Comparison of ENCODE assay signal across 1 cellular context in the genomic region with DNA sequence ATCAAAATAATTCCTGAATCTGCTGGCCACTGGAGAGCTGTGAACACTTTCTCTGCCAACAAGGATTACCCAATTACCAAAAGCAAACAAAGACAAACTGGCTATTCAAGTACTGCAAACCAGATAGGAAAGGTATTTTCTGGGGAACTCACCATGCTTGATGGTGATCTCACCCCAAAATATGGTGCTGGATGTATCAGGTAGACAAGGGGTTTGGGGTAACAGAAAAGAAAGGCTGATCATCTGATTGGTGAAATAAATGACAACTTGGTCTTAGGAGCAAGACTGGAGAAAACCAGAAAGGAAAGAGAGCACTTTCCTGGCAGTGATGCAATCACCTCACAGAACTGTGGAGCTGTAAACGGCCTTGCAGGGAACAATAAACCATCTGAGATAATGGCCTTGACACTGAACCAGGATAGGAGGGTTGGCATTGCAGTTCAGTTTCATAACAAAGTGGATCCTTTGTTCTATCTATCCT.
TF ChIP-seq lines count a peak whose summit lies in the region.

No MANE protein-coding gene starts in this region.

TF ChIP-seq in HepG2, 621 proteins besides CTCF, POLR2A, EP300 and RAD21 (continued from another document and continues in another):
- TF ChIP-seq SYNCRIP (IDR thresholded peaks at IDR 0.05; ENCODE audit: insufficient read depth, low read depth, low read length) (no peak), RBM22 (optimal IDR thresholded peaks at IDR 0.05; ENCODE audit: low read length) (no peak), U2AF2 (IDR thresholded peaks at IDR 0.05; ENCODE audit: low read depth, low read length) (no peak), NCOA2 (CRISPR knock-in tag; IDR thresholded peaks at IDR 0.05) (peak; percentile 96), HIVEP1 (CRISPR knock-in tag; IDR thresholded peaks at IDR 0.05) (no peak), SIN3A (IDR thresholded peaks at IDR 0.05; ENCODE audit: borderline replicate concordance, low read depth, low read length) (no peak), ARNTL (CRISPR knock-in tag; IDR thresholded peaks at IDR 0.05) (no peak), NFKB2 (CRISPR knock-in tag; IDR thresholded peaks at IDR 0.05; ENCODE audit: borderline replicate concordance) (no peak), CENPX (CRISPR knock-in tag; IDR thresholded peaks at IDR 0.05) (no peak), ZNF562 (CRISPR knock-in tag; IDR thresholded peaks at IDR 0.05; ENCODE audit: borderline replicate concordance) (no peak), ZBTB7A (CRISPR knock-in tag; IDR thresholded peaks at IDR 0.05) (no peak), IRF2 (CRISPR knock-in tag; IDR thresholded peaks at IDR 0.05) (peak; percentile 87), NRL (CRISPR knock-in tag; IDR thresholded peaks at IDR 0.05; ENCODE audit: borderline replicate concordance) (no peak), ZNF3 (CRISPR knock-in tag; IDR thresholded peaks at IDR 0.05) (no peak), SAFB2 (CRISPR knock-in tag; IDR thresholded peaks at IDR 0.05; ENCODE audit: borderline replicate concordance, low read depth) (no peak), ZNF350 (CRISPR knock-in tag; IDR thresholded peaks at IDR 0.05; ENCODE audit: borderline replicate concordance, low read depth) (no peak), HNRNPH1 (optimal IDR thresholded peaks at IDR 0.05; ENCODE audit: low read depth, low read length) (no peak), STAT5B (CRISPR knock-in tag; IDR thresholded peaks at IDR 0.05) (0 out of 2 replicates have a peak, but pooled peaks have one; percentile 65), ZNF644 (CRISPR knock-in tag; IDR thresholded peaks at IDR 0.05; ENCODE audit: low read depth) (peak; percentile 67), YEATS2 (CRISPR knock-in tag; IDR thresholded peaks at IDR 0.05; ENCODE audit: borderline replicate concordance) (peak; percentile 60; the same call in 1 of the 2 replicates), ATM (IDR thresholded peaks at IDR 0.05; ENCODE audit: borderline replicate concordance) (no peak), ZNF777 (CRISPR knock-in tag; IDR thresholded peaks at IDR 0.05) (no peak), TBX2 (CRISPR knock-in tag; IDR thresholded peaks at IDR 0.05; ENCODE audit: borderline replicate concordance) (peak; percentile 94), ZNF598 (CRISPR knock-in tag; IDR thresholded peaks at IDR 0.05; ENCODE audit: borderline replicate concordance) (no peak), SP140L (CRISPR knock-in tag; IDR thresholded peaks at IDR 0.05; ENCODE audit: borderline replicate concordance) (no peak), TBX3 (IDR thresholded peaks at IDR 0.05; ENCODE audit: borderline replicate concordance) (peak; percentile 31; the same call in 1 of the 2 replicates), FOXK1 (CRISPR knock-in tag; IDR thresholded peaks at IDR 0.05; ENCODE audit: borderline replicate concordance, low read depth) (peak; percentile 81; the same call in 1 of the 2 replicates), ZSCAN20 (CRISPR knock-in tag; IDR thresholded peaks at IDR 0.05; ENCODE audit: borderline replicate concordance) (no peak), MBD4 (IDR thresholded peaks at IDR 0.05; ENCODE audit: borderline replicate concordance, low read length) (peak; percentile 84)
- TF ChIP-seq, protein P1, sequence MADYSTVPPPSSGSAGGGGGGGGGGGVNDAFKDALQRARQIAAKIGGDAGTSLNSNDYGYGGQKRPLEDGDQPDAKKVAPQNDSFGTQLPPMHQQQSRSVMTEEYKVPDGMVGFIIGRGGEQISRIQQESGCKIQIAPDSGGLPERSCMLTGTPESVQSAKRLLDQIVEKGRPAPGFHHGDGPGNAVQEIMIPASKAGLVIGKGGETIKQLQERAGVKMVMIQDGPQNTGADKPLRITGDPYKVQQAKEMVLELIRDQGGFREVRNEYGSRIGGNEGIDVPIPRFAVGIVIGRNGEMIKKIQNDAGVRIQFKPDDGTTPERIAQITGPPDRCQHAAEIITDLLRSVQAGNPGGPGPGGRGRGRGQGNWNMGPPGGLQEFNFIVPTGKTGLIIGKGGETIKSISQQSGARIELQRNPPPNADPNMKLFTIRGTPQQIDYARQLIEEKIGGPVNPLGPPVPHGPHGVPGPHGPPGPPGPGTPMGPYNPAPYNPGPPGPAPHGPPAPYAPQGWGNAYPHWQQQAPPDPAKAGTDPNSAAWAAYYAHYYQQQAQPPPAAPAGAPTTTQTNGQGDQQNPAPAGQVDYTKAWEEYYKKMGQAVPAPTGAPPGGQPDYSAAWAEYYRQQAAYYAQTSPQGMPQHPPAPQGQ (CRISPR knock-in tag; IDR thresholded peaks at IDR 0.05; ENCODE audit: borderline replicate concordance) = no peak
- TF ChIP-seq, protein P2, sequence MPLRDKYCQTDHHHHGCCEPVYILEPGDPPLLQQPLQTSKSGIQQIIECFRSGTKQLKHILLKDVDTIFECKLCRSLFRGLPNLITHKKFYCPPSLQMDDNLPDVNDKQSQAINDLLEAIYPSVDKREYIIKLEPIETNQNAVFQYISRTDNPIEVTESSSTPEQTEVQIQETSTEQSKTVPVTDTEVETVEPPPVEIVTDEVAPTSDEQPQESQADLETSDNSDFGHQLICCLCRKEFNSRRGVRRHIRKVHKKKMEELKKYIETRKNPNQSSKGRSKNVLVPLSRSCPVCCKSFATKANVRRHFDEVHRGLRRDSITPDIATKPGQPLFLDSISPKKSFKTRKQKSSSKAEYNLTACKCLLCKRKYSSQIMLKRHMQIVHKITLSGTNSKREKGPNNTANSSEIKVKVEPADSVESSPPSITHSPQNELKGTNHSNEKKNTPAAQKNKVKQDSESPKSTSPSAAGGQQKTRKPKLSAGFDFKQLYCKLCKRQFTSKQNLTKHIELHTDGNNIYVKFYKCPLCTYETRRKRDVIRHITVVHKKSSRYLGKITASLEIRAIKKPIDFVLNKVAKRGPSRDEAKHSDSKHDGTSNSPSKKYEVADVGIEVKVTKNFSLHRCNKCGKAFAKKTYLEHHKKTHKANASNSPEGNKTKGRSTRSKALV (CRISPR knock-in tag; IDR thresholded peaks at IDR 0.05) = no peak
- TF ChIP-seq, protein P3, sequence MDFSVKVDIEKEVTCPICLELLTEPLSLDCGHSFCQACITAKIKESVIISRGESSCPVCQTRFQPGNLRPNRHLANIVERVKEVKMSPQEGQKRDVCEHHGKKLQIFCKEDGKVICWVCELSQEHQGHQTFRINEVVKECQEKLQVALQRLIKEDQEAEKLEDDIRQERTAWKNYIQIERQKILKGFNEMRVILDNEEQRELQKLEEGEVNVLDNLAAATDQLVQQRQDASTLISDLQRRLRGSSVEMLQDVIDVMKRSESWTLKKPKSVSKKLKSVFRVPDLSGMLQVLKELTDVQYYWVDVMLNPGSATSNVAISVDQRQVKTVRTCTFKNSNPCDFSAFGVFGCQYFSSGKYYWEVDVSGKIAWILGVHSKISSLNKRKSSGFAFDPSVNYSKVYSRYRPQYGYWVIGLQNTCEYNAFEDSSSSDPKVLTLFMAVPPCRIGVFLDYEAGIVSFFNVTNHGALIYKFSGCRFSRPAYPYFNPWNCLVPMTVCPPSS (IDR thresholded peaks at IDR 0.05) = no peak
- TF ChIP-seq, protein P4, sequence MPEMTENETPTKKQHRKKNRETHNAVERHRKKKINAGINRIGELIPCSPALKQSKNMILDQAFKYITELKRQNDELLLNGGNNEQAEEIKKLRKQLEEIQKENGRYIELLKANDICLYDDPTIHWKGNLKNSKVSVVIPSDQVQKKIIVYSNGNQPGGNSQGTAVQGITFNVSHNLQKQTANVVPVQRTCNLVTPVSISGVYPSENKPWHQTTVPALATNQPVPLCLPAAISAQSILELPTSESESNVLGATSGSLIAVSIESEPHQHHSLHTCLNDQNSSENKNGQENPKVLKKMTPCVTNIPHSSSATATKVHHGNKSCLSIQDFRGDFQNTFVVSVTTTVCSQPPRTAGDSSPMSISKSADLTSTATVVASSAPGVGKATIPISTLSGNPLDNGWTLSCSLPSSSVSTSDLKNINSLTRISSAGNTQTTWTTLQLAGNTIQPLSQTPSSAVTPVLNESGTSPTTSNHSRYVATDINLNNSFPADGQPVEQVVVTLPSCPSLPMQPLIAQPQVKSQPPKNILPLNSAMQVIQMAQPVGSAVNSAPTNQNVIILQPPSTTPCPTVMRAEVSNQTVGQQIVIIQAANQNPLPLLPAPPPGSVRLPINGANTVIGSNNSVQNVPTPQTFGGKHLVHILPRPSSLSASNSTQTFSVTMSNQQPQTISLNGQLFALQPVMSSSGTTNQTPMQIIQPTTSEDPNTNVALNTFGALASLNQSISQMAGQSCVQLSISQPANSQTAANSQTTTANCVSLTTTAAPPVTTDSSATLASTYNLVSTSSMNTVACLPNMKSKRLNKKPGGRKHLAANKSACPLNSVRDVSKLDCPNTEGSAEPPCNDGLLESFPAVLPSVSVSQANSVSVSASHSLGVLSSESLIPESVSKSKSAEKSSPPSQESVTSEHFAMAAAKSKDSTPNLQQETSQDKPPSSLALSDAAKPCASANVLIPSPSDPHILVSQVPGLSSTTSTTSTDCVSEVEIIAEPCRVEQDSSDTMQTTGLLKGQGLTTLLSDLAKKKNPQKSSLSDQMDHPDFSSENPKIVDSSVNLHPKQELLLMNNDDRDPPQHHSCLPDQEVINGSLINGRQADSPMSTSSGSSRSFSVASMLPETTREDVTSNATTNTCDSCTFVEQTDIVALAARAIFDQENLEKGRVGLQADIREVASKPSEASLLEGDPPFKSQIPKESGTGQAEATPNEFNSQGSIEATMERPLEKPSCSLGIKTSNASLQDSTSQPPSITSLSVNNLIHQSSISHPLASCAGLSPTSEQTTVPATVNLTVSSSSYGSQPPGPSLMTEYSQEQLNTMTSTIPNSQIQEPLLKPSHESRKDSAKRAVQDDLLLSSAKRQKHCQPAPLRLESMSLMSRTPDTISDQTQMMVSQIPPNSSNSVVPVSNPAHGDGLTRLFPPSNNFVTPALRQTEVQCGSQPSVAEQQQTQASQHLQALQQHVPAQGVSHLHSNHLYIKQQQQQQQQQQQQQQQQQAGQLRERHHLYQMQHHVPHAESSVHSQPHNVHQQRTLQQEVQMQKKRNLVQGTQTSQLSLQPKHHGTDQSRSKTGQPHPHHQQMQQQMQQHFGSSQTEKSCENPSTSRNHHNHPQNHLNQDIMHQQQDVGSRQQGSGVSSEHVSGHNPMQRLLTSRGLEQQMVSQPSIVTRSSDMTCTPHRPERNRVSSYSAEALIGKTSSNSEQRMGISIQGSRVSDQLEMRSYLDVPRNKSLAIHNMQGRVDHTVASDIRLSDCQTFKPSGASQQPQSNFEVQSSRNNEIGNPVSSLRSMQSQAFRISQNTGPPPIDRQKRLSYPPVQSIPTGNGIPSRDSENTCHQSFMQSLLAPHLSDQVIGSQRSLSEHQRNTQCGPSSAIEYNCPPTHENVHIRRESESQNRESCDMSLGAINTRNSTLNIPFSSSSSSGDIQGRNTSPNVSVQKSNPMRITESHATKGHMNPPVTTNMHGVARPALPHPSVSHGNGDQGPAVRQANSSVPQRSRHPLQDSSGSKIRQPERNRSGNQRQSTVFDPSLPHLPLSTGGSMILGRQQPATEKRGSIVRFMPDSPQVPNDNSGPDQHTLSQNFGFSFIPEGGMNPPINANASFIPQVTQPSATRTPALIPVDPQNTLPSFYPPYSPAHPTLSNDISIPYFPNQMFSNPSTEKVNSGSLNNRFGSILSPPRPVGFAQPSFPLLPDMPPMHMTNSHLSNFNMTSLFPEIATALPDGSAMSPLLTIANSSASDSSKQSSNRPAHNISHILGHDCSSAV (CRISPR knock-in tag; IDR thresholded peaks at IDR 0.05; ENCODE audit: borderline replicate concordance) = no peak
- TF ChIP-seq, protein P5, sequence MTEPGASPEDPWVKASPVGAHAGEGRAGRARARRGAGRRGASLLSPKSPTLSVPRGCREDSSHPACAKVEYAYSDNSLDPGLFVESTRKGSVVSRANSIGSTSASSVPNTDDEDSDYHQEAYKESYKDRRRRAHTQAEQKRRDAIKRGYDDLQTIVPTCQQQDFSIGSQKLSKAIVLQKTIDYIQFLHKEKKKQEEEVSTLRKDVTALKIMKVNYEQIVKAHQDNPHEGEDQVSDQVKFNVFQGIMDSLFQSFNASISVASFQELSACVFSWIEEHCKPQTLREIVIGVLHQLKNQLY (CRISPR knock-in tag; IDR thresholded peaks at IDR 0.05) = no peak
- TF ChIP-seq, protein P6, sequence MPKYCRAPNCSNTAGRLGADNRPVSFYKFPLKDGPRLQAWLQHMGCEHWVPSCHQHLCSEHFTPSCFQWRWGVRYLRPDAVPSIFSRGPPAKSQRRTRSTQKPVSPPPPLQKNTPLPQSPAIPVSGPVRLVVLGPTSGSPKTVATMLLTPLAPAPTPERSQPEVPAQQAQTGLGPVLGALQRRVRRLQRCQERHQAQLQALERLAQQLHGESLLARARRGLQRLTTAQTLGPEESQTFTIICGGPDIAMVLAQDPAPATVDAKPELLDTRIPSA (CRISPR knock-in tag; IDR thresholded peaks at IDR 0.05; ENCODE audit: borderline replicate concordance) = no peak
- TF ChIP-seq, protein P7, sequence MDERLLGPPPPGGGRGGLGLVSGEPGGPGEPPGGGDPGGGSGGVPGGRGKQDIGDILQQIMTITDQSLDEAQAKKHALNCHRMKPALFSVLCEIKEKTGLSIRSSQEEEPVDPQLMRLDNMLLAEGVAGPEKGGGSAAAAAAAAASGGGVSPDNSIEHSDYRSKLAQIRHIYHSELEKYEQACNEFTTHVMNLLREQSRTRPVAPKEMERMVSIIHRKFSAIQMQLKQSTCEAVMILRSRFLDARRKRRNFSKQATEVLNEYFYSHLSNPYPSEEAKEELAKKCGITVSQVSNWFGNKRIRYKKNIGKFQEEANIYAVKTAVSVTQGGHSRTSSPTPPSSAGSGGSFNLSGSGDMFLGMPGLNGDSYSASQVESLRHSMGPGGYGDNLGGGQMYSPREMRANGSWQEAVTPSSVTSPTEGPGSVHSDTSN (CRISPR knock-in tag; IDR thresholded peaks at IDR 0.05) = no peak
- TF ChIP-seq, protein P8, sequence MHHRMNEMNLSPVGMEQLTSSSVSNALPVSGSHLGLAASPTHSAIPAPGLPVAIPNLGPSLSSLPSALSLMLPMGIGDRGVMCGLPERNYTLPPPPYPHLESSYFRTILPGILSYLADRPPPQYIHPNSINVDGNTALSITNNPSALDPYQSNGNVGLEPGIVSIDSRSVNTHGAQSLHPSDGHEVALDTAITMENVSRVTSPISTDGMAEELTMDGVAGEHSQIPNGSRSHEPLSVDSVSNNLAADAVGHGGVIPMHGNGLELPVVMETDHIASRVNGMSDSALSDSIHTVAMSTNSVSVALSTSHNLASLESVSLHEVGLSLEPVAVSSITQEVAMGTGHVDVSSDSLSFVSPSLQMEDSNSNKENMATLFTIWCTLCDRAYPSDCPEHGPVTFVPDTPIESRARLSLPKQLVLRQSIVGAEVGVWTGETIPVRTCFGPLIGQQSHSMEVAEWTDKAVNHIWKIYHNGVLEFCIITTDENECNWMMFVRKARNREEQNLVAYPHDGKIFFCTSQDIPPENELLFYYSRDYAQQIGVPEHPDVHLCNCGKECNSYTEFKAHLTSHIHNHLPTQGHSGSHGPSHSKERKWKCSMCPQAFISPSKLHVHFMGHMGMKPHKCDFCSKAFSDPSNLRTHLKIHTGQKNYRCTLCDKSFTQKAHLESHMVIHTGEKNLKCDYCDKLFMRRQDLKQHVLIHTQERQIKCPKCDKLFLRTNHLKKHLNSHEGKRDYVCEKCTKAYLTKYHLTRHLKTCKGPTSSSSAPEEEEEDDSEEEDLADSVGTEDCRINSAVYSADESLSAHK (CRISPR knock-in tag; IDR thresholded peaks at IDR 0.05; ENCODE audit: borderline replicate concordance) = no peak
- TF ChIP-seq, protein P9, sequence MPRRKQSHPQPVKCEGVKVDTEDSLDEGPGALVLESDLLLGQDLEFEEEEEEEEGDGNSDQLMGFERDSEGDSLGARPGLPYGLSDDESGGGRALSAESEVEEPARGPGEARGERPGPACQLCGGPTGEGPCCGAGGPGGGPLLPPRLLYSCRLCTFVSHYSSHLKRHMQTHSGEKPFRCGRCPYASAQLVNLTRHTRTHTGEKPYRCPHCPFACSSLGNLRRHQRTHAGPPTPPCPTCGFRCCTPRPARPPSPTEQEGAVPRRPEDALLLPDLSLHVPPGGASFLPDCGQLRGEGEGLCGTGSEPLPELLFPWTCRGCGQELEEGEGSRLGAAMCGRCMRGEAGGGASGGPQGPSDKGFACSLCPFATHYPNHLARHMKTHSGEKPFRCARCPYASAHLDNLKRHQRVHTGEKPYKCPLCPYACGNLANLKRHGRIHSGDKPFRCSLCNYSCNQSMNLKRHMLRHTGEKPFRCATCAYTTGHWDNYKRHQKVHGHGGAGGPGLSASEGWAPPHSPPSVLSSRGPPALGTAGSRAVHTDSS (CRISPR knock-in tag; conservative IDR thresholded peaks at IDR 0.05) = no peak
